ENCODE assay signal across 25 cellular contexts in genomic region chrX:15170927-15171326, GRCh38.
DNase-seq lines count a peak whose midpoint lies in the region; FAIRE-seq and TF ChIP-seq lines count a peak whose summit lies in the region.
"Had no signal": no experiment of that assay in that cellular context is flagged by ENCODE, and none has a peak within 500 bp of the region (broad histone marks: within the 10 kb centered on the region; RNA-seq: fewer than 3 reads in every experiment).

No MANE protein-coding gene starts in this region.

- H2AFZ ChIP-seq in astrocyte (ENCODE audit: low read depth, low read length): no peak overlapping the region
- H2AFZ ChIP-seq: PC-9 had no signal

- H3K4me1 Mint-ChIP-seq in astrocyte (ENCODE audit: low read depth, unreplicated experiment): peaks cover 13% of the 10 kb centered on the region
- H3K4me1 Mint-ChIP-seq: nephron, WTC11 had no signal

- H3K27me3 Mint-ChIP-seq in astrocyte (ENCODE audit: low read depth, unreplicated experiment): no peaks in the 10 kb centered on the region
- H3K27me3 Mint-ChIP-seq: activated CD4-positive, alpha-beta T cell treated with anti-CD3 and anti-CD28 coated beads, Interleukin-2, amount 10 ng/mL, durations not matched to agents 7 days and 5 days had no signal

- no peaks in the 10 kb centered on the region for H3K36me3 Mint-ChIP-seq in astrocyte (ENCODE audit: low read depth, unreplicated experiment)
- H3K36me3 Mint-ChIP-seq: CD14-positive monocyte, WTC11 had no signal

- FAIRE-seq in astrocyte (lab: Jason Lieb, UNC) (peak; percentile 96), small intestine (lab: Jason Lieb, UNC) (no peak)

- no peaks in the 10 kb centered on the region for H3K4me1 ChIP-seq in astrocyte (ENCODE audit: insufficient read depth, low read length)
- H3K4me1 ChIP-seq in small intestine (ENCODE audit: control insufficient read depth in 2 of 2, insufficient read depth in 1 of 2, low read depth in 1 of 2, low read length in 1 of 2): no peaks in the 10 kb centered on the region
- H3K4me1 ChIP-seq: breast epithelium, spleen, transverse colon had no signal

- no peak overlapping the region for H3K4me2 ChIP-seq in astrocyte (ENCODE audit: low read length)
- H3K4me2 ChIP-seq: PC-9 had no signal

- no peaks in the 10 kb centered on the region for H3K27me3 ChIP-seq in astrocyte (ENCODE audit: insufficient read depth, low read length)
- no peaks in the 10 kb centered on the region for H3K27me3 ChIP-seq in small intestine (ENCODE audit: control insufficient read depth in 2 of 2, insufficient read depth in 2 of 2, low read length in 2 of 2)
- H3K27me3 ChIP-seq: transverse colon had no signal

- DNase-seq in CD1c-positive myeloid dendritic cell (ENCODE audit: extremely low spot score) (peak; percentile 11), astrocyte (ENCODE audit: low read depth) (peak; percentile 51), renal cortical epithelial cell (ENCODE audit: low read depth) (peak; percentile 45), lower leg skin (ENCODE audit: low spot score in 2 of 2) (no peak), NCI-H1694 treated with DMSO at 0.1 percent for 48 hours (lab: John Stamatoyannopoulos, UW) (no peak), small intestine (no peak)
- DNase-seq: activated CD4-positive, alpha-beta T cell treated with anti-CD3 and anti-CD28 coated beads, Interleukin-2, amount 10 ng/mL, durations not matched to agents 7 days and 5 days; activated CD8-positive, alpha-beta memory T cell treated with anti-CD3 and anti-CD28 coated beads, Interleukin-2, amount 10 ng/mL, durations not matched to agents 7 days and 5 days; activated naive CD4-positive, alpha-beta T cell treated with Interleukin-2 at 50 U/mL for 16 hours; activated T-cell treated with anti-CD3 and anti-CD28 coated beads, Interleukin-2, amount 50 U/mL, for 48 hours; effector CD4-positive, alpha-beta T cell; H7; head of caudate nucleus; NCI-H1436; PC-9; retina; SHP77 treated with DMSO at 0.1 percent for 48 hours; spleen; transverse colon had no signal

- no peak overlapping the region for H3K4me3 ChIP-seq in astrocyte (ENCODE audit: insufficient read depth, low read depth, low read length)
- no peak overlapping the region for H3K4me3 ChIP-seq in lower leg skin (ENCODE audit: low read depth, poor library complexity, severe bottlenecking)
- no peak overlapping the region for H3K4me3 ChIP-seq in small intestine (ENCODE audit: low read depth in 1 of 2, low read length in 2 of 2)
- H3K4me3 ChIP-seq: breast epithelium, lung, PC-9, spleen, transverse colon had no signal

- TF ChIP-seq CTCF in astrocyte (IDR thresholded peaks at IDR 0.05; ENCODE audit: insufficient read depth, low read depth, low read length) (no peak), lower leg skin (IDR thresholded peaks at IDR 0.05) (no peak)

- intact Hi-C loops in lower leg skin (cut with DNase I; ENCODE audit: low total_unique reads): loop anchor here (10.0 kb wide), 1 partner anchor 644 kb away; no protein-coding TSS in a partner anchor

- H3K9ac ChIP-seq in astrocyte (ENCODE audit: low read length): no peak overlapping the region

- WGBS in lower leg skin, 2 donors: 51 to 65% methylated on average over 2 of the region's 2 CpGs
- WGBS in small intestine, 3 donors: 35 to 47% (median 37%) methylated on average over 2 of the region's 2 CpGs

- peak overlapping the region; percentile 72 for H3K27ac Mint-ChIP-seq in astrocyte (ENCODE audit: unreplicated experiment)
- H3K27ac Mint-ChIP-seq: activated CD4-positive, alpha-beta T cell treated with anti-CD3 and anti-CD28 coated beads, Interleukin-2, amount 10 ng/mL, durations not matched to agents 7 days and 5 days; activated CD8-positive, alpha-beta memory T cell treated with anti-CD3 and anti-CD28 coated beads, Interleukin-2, amount 10 ng/mL, durations not matched to agents 7 days and 5 days; CD14-positive monocyte; nephron; WTC11 had no signal

- H3K36me3 ChIP-seq in KOPT-K1 (ENCODE audit: insufficient read depth, low read length) (no peaks in the 10 kb centered on the region), astrocyte (ENCODE audit: insufficient read depth, low read length) (no peaks in the 10 kb centered on the region), small intestine (ENCODE audit: control insufficient read depth in 2 of 2, insufficient read depth in 2 of 2, low read length in 2 of 2) (no peaks in the 10 kb centered on the region)
- H3K36me3 ChIP-seq: breast epithelium, spleen, transverse colon had no signal

- H4K20me1 ChIP-seq in astrocyte (ENCODE audit: insufficient read depth, low read length): no peaks in the 10 kb centered on the region

- no peaks in the 10 kb centered on the region for H3K9me3 Mint-ChIP-seq in astrocyte (ENCODE audit: unreplicated experiment)
- H3K9me3 Mint-ChIP-seq: activated CD4-positive, alpha-beta T cell treated with anti-CD3 and anti-CD28 coated beads, Interleukin-2, amount 10 ng/mL, durations not matched to agents 7 days and 5 days; WTC11 had no signal

- H3K79me2 ChIP-seq in astrocyte (ENCODE audit: insufficient read depth, low read length): no peaks in the 10 kb centered on the region

- no peak overlapping the region for H3K4me3 Mint-ChIP-seq in astrocyte (ENCODE audit: unreplicated experiment)
- H3K4me3 Mint-ChIP-seq: activated CD4-positive, alpha-beta T cell treated with anti-CD3 and anti-CD28 coated beads, Interleukin-2, amount 10 ng/mL, durations not matched to agents 7 days and 5 days; activated CD8-positive, alpha-beta memory T cell treated with anti-CD3 and anti-CD28 coated beads, Interleukin-2, amount 10 ng/mL, durations not matched to agents 7 days and 5 days; CD14-positive monocyte; nephron; WTC11 had no signal

- TF ChIP-seq POLR2A in lower leg skin (IDR thresholded peaks at IDR 0.05): no peak

- peak overlapping the region; percentile 25 for H3K27ac ChIP-seq in KOPT-K1 (ENCODE audit: low read depth, low read length, poor library complexity, severe bottlenecking)
- no peak overlapping the region for H3K27ac ChIP-seq in astrocyte (ENCODE audit: low read depth, low read length)
- H3K27ac ChIP-seq in small intestine (ENCODE audit: low read depth in 1 of 2, low read length in 1 of 2): no peak overlapping the region
- H3K27ac ChIP-seq: breast epithelium, PC-9, spleen, transverse colon had no signal

- H3K9me3 ChIP-seq in KOPT-K1 (ENCODE audit: insufficient read depth, low read length, poor library complexity, severe bottlenecking): no peaks in the 10 kb centered on the region
- H3K9me3 ChIP-seq in astrocyte (ENCODE audit: insufficient read depth, low read depth, low read length): no peaks in the 10 kb centered on the region
- H3K9me3 ChIP-seq in small intestine (ENCODE audit: control insufficient read depth, low read depth): no peaks in the 10 kb centered on the region
- H3K9me3 ChIP-seq: spleen, transverse colon had no signal

Comparison
In these comparisons a context has a peak if more than half of its experiments do, and no peak if none do; other contexts are left out.
1. DNase-seq: peak in CD1c-positive myeloid dendritic cell (single experiment), astrocyte (single experiment) and renal cortical epithelial cell (single experiment); none in lower leg skin (0 of 2), NCI-H1694 treated with DMSO at 0.1 percent for 48 hours (single experiment) and small intestine (single experiment).